ENCODE assay signal across 8 cellular contexts in genomic region chr5:158875272-158875679, GRCh38.
DNase-seq lines count a peak whose midpoint lies in the region; ATAC-seq and FAIRE-seq lines count a peak whose summit lies in the region.

No MANE protein-coding gene starts in this region.

- POLR2A ChIA-PET in T-cell (lab: Charles Lee) = no interaction called here

- peaks cover 19 to 26% (median 23%) of the 10 kb centered on the region in 3 donors for H3K4me1 Mint-ChIP-seq in T-cell

- H3K9me3 Mint-ChIP-seq in T-cell = no peaks in the 10 kb centered on the region

- ATAC-seq in T-cell (replicated peaks in 1 of 4) = peak; percentile 45 to 55 (median 54)
- peak in 1 of 2 donors; percentile 51 for ATAC-seq in right cardiac atrium
- no peak for ATAC-seq in HG03520 (IDR thresholded peaks at IDR 0.05; ENCODE audit: unreplicated experiment)

- FAIRE-seq in GM19239 (lab: Jason Lieb, UNC) = peak; percentile 84

- intact Hi-C loops in right cardiac atrium (cut with DNase I) = loop anchor here in 1 of 4 donors (10.0 kb wide), 1 partner anchor 230 kb away; no protein-coding TSS in a partner anchor

- H3K4me1 ChIP-seq in right cardiac atrium (ENCODE audit: control insufficient read depth, insufficient read depth, low read length) = peaks cover 2% of the 10 kb centered on the region

- peak overlapping the region in 1 of 2 donors; percentile 91 for H3K27ac Mint-ChIP-seq in T-cell

- H3K27me3 Mint-ChIP-seq in T-cell = peaks cover 0 to 4% of the 10 kb centered on the region in 2 donors

- H3K4me3 ChIP-seq in right cardiac atrium (ENCODE audit: low read length) = peak overlapping the region; percentile 48

- DNase-seq in AG08395 (ENCODE audit: low spot score) (peak; percentile 50), GM19239 (ENCODE audit: insufficient read length, low spot score) (no peak), T-cell (no peak), right cardiac atrium (no peak), GM19238 (ENCODE audit: insufficient read length, low spot score) (no peak), mesenteric fat pad (ENCODE audit: low spot score) (no peak)
- DNase-seq in effector CD4-positive, alpha-beta T cell = no peak

- H3K9me3 ChIP-seq in right cardiac atrium (ENCODE audit: control insufficient read depth, low read length) = no peaks in the 10 kb centered on the region

- peak overlapping the region; percentile 74 to 82 (median 76) for H3K4me3 Mint-ChIP-seq in T-cell

- no peaks in the 10 kb centered on the region for H3K27me3 ChIP-seq in right cardiac atrium (ENCODE audit: control insufficient read depth, insufficient read depth)

- CTCF ChIA-PET in T-cell (lab: Charles Lee) = no interaction called here

- H3K36me3 Mint-ChIP-seq in T-cell = no peaks in the 10 kb centered on the region

- 35% methylated on average over 1 of the region's 1 CpG for WGBS in right cardiac atrium

- no peak overlapping the region for H3K27ac ChIP-seq in right cardiac atrium (ENCODE audit: low read length)
